ENCODE assay signal across 10 cellular contexts in the genomic region with DNA sequence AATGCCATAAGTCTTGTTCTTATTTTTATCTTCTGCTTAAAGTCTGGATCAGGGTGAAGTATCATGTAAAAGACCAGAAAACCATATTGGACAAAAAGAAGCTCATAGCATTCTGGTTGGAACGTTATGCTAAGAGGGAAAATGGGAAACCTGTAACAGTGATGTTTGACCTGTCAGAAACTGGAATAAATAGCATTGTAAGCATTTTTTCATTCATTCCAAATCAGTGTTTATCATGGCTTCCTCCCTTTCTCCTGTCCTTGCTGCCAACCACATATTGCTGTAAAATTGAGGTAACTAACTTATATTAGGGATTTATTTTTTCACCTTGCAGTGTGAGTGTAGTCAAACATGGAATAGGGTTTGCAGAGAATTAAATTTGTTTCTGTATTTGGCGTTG.
"Had no signal": no experiment of that assay in that cellular context is flagged by ENCODE, and none has a peak within 500 bp of the region (broad histone marks: within the 10 kb centered on the region; RNA-seq: fewer than 3 reads in every experiment).

No MANE protein-coding gene starts in this region.

- H3K9me3 ChIP-seq: HAP-1 had no signal

- H3K9me3 Mint-ChIP-seq: HFFc6 had no signal

- ATAC-seq: HCT116 had no signal

- H3K4me3 Mint-ChIP-seq: HFFc6 had no signal

- H3K4me1 ChIP-seq: HAP-1 had no signal

- H3K4me3 ChIP-seq: GM23248, HAP-1 had no signal

- H3K36me3 ChIP-seq: HAP-1 had no signal

- H2AFZ ChIP-seq: GM23248 had no signal

- H3K9ac ChIP-seq: GM23248, KMS-11 had no signal

- H3K27ac ChIP-seq: GM23248, KMS-11 had no signal

- DNase-seq: GM23248, GOT3, H7, HFFc6, Karpas-422, KBM-7 had no signal

- FAIRE-seq: HTR-8/SVneo had no signal
